24 cellular contexts compared by ENCODE assay signal in genomic region chr9:135491764-135492163, GRCh38. TPM values are rescaled to one million over a fixed set of nuclear protein-coding genes. Genes with fewer than 3 reads are reported as not detected.
"Had no signal": no experiment of that assay in that cellular context is flagged by ENCODE, and none has a peak within 500 bp of the region (broad histone marks: within the 10 kb centered on the region; RNA-seq: fewer than 3 reads in every experiment).

No MANE protein-coding gene starts in this region.

- H3K4me3 ChIP-seq: MG63, PC-9, Peyer's patch, SJCRH30 had no signal

- DNase-seq: IMR-90; Karpas-422; KG1; MG63; NCI-H1092; NCI-H1105 treated with DMSO at 0.1 percent for 48 hours; NCI-H1417 treated with DMSO at 0.1 percent for 48 hours; NCI-H1694 treated with DMSO at 0.1 percent for 48 hours; NCI-H1930; NCI-H2081; NCI-H2107; NCI-H2227 treated with DMSO at 0.1 percent for 48 hours; NCI-H524; NCI-H82; NK-92 treated with Interleukin-12 subunit alpha and Interleukin-12 subunit beta, amount 100 ng/mL, for 24 hours; PC-9; SHP77 treated with DMSO at 0.1 percent for 48 hours; SJCRH30 had no signal

- H3K36me3 ChIP-seq: SJCRH30 had no signal

- H3K27me3 ChIP-seq: MG63, Peyer's patch had no signal

- H3K27ac ChIP-seq: PC-9, Peyer's patch, SJCRH30 had no signal

- ATAC-seq: Right ventricle myocardium inferior had no signal

- H2AFZ ChIP-seq: PC-9 had no signal

- H3K9me3 ChIP-seq: MG63, Peyer's patch, SJCRH30 had no signal

- H3K4me2 ChIP-seq: PC-9 had no signal

- H3K4me1 ChIP-seq: Peyer's patch had no signal

RNA-seq across cellular contexts. Expression of gene LCN1, which starts 29.5 kb away (rescaled TPM):
- total RNA-seq: HT-29, IMR-90, OCI-LY7, PC-9, Peyer's patch, Right ventricle myocardium inferior, RPMI7951, SJCRH30 had no signal

RNA-seq across cellular contexts. Expression of gene OBP2A, which starts 54.2 kb away (rescaled TPM):
- total RNA-seq: HT-29, IMR-90, NCI-H460, OCI-LY7, PC-9, Peyer's patch, Right ventricle myocardium inferior, RPMI7951, SJCRH30 had no signal
